Comparison of ENCODE assay signal across 27 cellular contexts in the genomic region with DNA sequence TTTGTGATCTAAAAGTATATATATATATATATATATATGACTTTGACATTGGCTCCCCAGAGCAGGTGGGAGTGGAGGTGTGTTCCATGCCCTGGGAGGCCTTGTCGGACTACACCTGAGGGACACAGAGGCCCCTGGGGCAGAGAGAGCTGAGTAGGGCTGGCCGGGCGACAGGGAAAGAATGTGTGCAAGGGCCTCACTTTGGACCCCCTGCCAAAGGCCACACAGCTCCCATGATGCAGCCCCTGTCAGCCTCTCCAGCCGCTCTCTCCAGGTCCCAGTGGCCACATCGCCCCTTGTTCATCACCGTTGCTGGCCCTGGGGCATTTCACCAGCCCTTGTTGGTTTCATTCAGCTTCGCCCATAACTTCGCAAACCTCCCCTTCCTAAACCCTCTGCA.
"Had no signal": no experiment of that assay in that cellular context is flagged by ENCODE, and none has a peak within 500 bp of the region (broad histone marks: within the 10 kb centered on the region; RNA-seq: fewer than 3 reads in every experiment).

No MANE protein-coding gene starts in this region.

- H3K27ac Mint-ChIP-seq: immature natural killer cell; nephron; neural progenitor cell; stimulated activated memory B cell treated with anti-CD40 and anti-IgM and Interleukin-4, amounts not matched to agents 10 μg/mL and 1 μg/mL and 100 μg/mL, for 72 hours had no signal

- H3K9me3 ChIP-seq: esophagus squamous epithelium, heart right ventricle, lower lobe of right lung, ovary, psoas muscle, spleen, thoracic aorta, transverse colon, upper lobe of right lung, uterus had no signal

- DNase-seq: dermis blood vessel endothelial cell; effector memory CD4-positive, alpha-beta T cell; erythroblast; esophagus squamous epithelium; foreskin melanocyte; glutamatergic neuron; heart right ventricle; hippocampal formation; immature natural killer cell; left ventricle myocardium superior; lower lobe of right lung; nucleus accumbens; ovary; psoas muscle; right cardiac atrium; spleen; stimulated activated CD4-positive, alpha-beta T cell treated with anti-CD3 and anti-CD28 coated beads, Interleukin-4, amount 100 ng/mL, for 4 hours; stimulated activated naive CD8-positive, alpha-beta T cell treated with anti-CD3 and anti-CD28 coated beads, Interleukin-15, Interleukin-2, amounts not matched to agents 100 U/mL and 50 U/mL, for 24 hours; transverse colon; upper lobe of right lung; uterus had no signal

- H3K4me3 ChIP-seq: coronary artery, esophagus squamous epithelium, heart right ventricle, lower lobe of right lung, neural progenitor cell, ovary, psoas muscle, skin epidermis, spleen, thoracic aorta, transverse colon, upper lobe of right lung, uterus had no signal

- H3K27me3 ChIP-seq: neural progenitor cell, ovary, transverse colon, upper lobe of right lung, uterus had no signal

- H3K36me3 ChIP-seq: esophagus squamous epithelium, heart right ventricle, lower lobe of right lung, neural progenitor cell, ovary, spleen, thoracic aorta, transverse colon, upper lobe of right lung, uterus had no signal

- ATAC-seq: heart right ventricle; left ventricle myocardium superior; lower lobe of right lung; psoas muscle; right cardiac atrium; stimulated activated memory B cell treated with anti-CD40 and anti-IgM and Interleukin-4, amounts not matched to agents 10 μg/mL and 1 μg/mL and 100 μg/mL, for 72 hours; stimulated activated naive CD8-positive, alpha-beta T cell treated with anti-CD3 and anti-CD28 coated beads, Interleukin-15, Interleukin-2, amounts not matched to agents 100 U/mL and 50 U/mL, for 24 hours; upper lobe of right lung had no signal

- H3K4me3 Mint-ChIP-seq: immature natural killer cell; nephron; neural progenitor cell; stimulated activated memory B cell treated with anti-CD40 and anti-IgM and Interleukin-4, amounts not matched to agents 10 μg/mL and 1 μg/mL and 100 μg/mL, for 72 hours had no signal

- H3K27me3 Mint-ChIP-seq: stimulated activated memory B cell treated with anti-CD40 and anti-IgM and Interleukin-4, amounts not matched to agents 10 μg/mL and 1 μg/mL and 100 μg/mL, for 72 hours had no signal

- H3K36me3 Mint-ChIP-seq: immature natural killer cell; neural progenitor cell; stimulated activated memory B cell treated with anti-CD40 and anti-IgM and Interleukin-4, amounts not matched to agents 10 μg/mL and 1 μg/mL and 100 μg/mL, for 72 hours had no signal

- H3K9me3 Mint-ChIP-seq: immature natural killer cell; nephron; neural progenitor cell; stimulated activated memory B cell treated with anti-CD40 and anti-IgM and Interleukin-4, amounts not matched to agents 10 μg/mL and 1 μg/mL and 100 μg/mL, for 72 hours had no signal

- H3K27ac ChIP-seq: coronary artery, esophagus squamous epithelium, heart right ventricle, lower lobe of right lung, neural progenitor cell, ovary, psoas muscle, skin epidermis, spleen, thoracic aorta, transverse colon, upper lobe of right lung, uterus had no signal

- H3K4me1 Mint-ChIP-seq: nephron; stimulated activated memory B cell treated with anti-CD40 and anti-IgM and Interleukin-4, amounts not matched to agents 10 μg/mL and 1 μg/mL and 100 μg/mL, for 72 hours had no signal

- H3K4me1 ChIP-seq: esophagus squamous epithelium, heart right ventricle, lower lobe of right lung, neural progenitor cell, psoas muscle, spleen, transverse colon, upper lobe of right lung, uterus had no signal
